19 cellular contexts compared by ENCODE assay signal in genomic region chr7:138613630-138614029, GRCh38.
DNase-seq lines count a peak whose midpoint lies in the region; ATAC-seq, FAIRE-seq and TF ChIP-seq lines count a peak whose summit lies in the region.
"Had no signal": no experiment of that assay in that cellular context is flagged by ENCODE, and none has a peak within 500 bp of the region (broad histone marks: within the 10 kb centered on the region; RNA-seq: fewer than 3 reads in every experiment).

No MANE protein-coding gene starts in this region.

- H3K27me3 Mint-ChIP-seq in progenitor cell of endocrine pancreas: no peaks in the 10 kb centered on the region

- no peak for TF ChIP-seq CTCF in VCaP (conservative IDR thresholded peaks at IDR 0.05)
- TF ChIP-seq CTCF in HepG2 (CRISPR knock-in tag; IDR thresholded peaks at IDR 0.05): no peak
- TF ChIP-seq CTCF in progenitor cell of endocrine pancreas (IDR thresholded peaks at IDR 0.05; ENCODE audit: unreplicated experiment): no peak
- no peak for TF ChIP-seq CTCF in PC-9 (conservative IDR thresholded peaks at IDR 0.05)

- peaks cover 26% of the 10 kb centered on the region for H3K4me1 Mint-ChIP-seq in progenitor cell of endocrine pancreas (ENCODE audit: low read depth)

- 30% methylated on average over 2 of the region's 2 CpGs for WGBS in HepG2 (ENCODE audit: low lambda C conversion rate)

- peaks cover 7% of the 10 kb centered on the region for H3K36me3 Mint-ChIP-seq in progenitor cell of endocrine pancreas (ENCODE audit: insufficient read depth)

- TF ChIP-seq EP300 in HepG2 (IDR thresholded peaks at IDR 0.05; ENCODE audit: low read depth in 2 of 2, low read length in 2 of 2) (peak in 1 of 2 experiments; percentile 18; a peak in 1 of 4 replicates), HepG2 (CRISPR knock-in tag; IDR thresholded peaks at IDR 0.05; ENCODE audit: borderline replicate concordance) (no peak)

- H3K9me3 ChIP-seq in HepG2 (ENCODE audit: low read length): no peaks in the 10 kb centered on the region
- no peaks in the 10 kb centered on the region for H3K9me3 ChIP-seq in PC-9 (ENCODE audit: insufficient read depth, low read depth)

- H3K4me1 ChIP-seq in HepG2 (ENCODE audit: insufficient read depth, low read length) (peaks cover 48% of the 10 kb centered on the region), PC-9 (replicated peaks; ENCODE audit: insufficient read depth) (no peaks in the 10 kb centered on the region)

- H3K36me3 ChIP-seq in HepG2 (replicated peaks in 1 of 2; ENCODE audit: control insufficient read depth in 1 of 2, insufficient read depth in 2 of 2, low read length in 2 of 2) (no peaks in the 10 kb centered on the region), PC-9 (ENCODE audit: low read depth) (no peaks in the 10 kb centered on the region)
- H3K36me3 ChIP-seq: BLaER1 had no signal

- DNase-seq in DMS53 (lab: John Stamatoyannopoulos, UW) (peak; percentile 62), HepG2 (ENCODE audit: low spot score) (peak; percentile 35), progenitor cell of endocrine pancreas (ENCODE audit: low spot score, unreplicated experiment) (no peak), NCI-H526 (lab: John Stamatoyannopoulos, UW) (no peak), PC-9 (no peak)
- DNase-seq: 8988T, AML-193, DMS79 treated with DMSO at 0.1 percent for 48 hours, EL, GM23248, Karpas-422 had no signal

- FAIRE-seq in HepG2 (lab: Jason Lieb, UNC): no peak
- FAIRE-seq: G401.6, GM12891, GM19239, H54 had no signal

- no peak overlapping the region for H3K4me3 Mint-ChIP-seq in progenitor cell of endocrine pancreas (ENCODE audit: low read depth)

- H3K79me2 ChIP-seq in HepG2 (ENCODE audit: insufficient read depth, low read length) (no peaks in the 10 kb centered on the region), PC-9 (ENCODE audit: low read depth) (no peaks in the 10 kb centered on the region)

- in situ Hi-C loops in HepG2 (cut with HindIII; ENCODE audit: extremely low pct_ligation_motif_present, low pct_unique_long_range_greater_than_20kb): no loop called here

- H3K9ac ChIP-seq in HepG2 (ENCODE audit: insufficient read depth, low read depth, low read length): no peak overlapping the region
- H3K9ac ChIP-seq: BLaER1, GM23248 had no signal

- CTCF ChIA-PET in HepG2 (lab: Yijun Ruan, JAX; ENCODE audit: low intra/inter-chr PET ratio, low total read pairs): no interaction called here
- CTCF ChIA-PET in PC-9 (lab: Charles Lee): interaction anchor here (0.6 kb wide), 1 partner anchor 257 kb away, joined by 5 read pairs; no protein-coding TSS in a partner anchor

- no peaks in the 10 kb centered on the region for H3K27me3 ChIP-seq in HepG2 (ENCODE audit: control insufficient read depth in 1 of 2, insufficient read depth in 2 of 2, low read length in 2 of 2)
- no peaks in the 10 kb centered on the region for H3K27me3 ChIP-seq in PC-9 (ENCODE audit: insufficient read depth, low read depth)
- H3K27me3 ChIP-seq: BLaER1 had no signal

- H3K9me3 Mint-ChIP-seq in progenitor cell of endocrine pancreas (ENCODE audit: low read depth): peaks cover 8% of the 10 kb centered on the region

- H2AFZ ChIP-seq in HepG2 (ENCODE audit: low read length): no peak overlapping the region
- no peak overlapping the region for H2AFZ ChIP-seq in PC-9
- H2AFZ ChIP-seq: GM23248 had no signal

- POLR2A ChIA-PET in HepG2 (lab: Yijun Ruan, JAX): interaction anchor here (1.1 kb wide), 1 partner anchor 10 kb away, joined by 3 read pairs; no protein-coding TSS in a partner anchor
- POLR2A ChIA-PET in PC-9 (lab: Charles Lee; ENCODE audit: unreplicated experiment): interaction anchor here (0.6 kb wide), 1 partner anchor 1793 kb away, joined by 3 read pairs; no protein-coding TSS in a partner anchor

- peak overlapping the region; percentile 59 for H3K27ac Mint-ChIP-seq in progenitor cell of endocrine pancreas

- H3K4me2 ChIP-seq in HepG2 (ENCODE audit: low read depth, low read length) (peak overlapping the region; percentile 48), PC-9 (no peak overlapping the region)
- H3K4me2 ChIP-seq: BLaER1 had no signal

- no TSS peak for BruUV-seq in HepG2 (replicated peaks; lab: Mats Ljungman, UMichigan)
- no TSS peak for BruUV-seq in PC-9 (replicated peaks; lab: Mats Ljungman, UMichigan)

- ATAC-seq in HepG2 (peak; percentile 36), HG02885 (IDR thresholded peaks at IDR 0.05; ENCODE audit: poor library complexity, unreplicated experiment) (no peak)
- ATAC-seq: HCT116 had no signal

- intact Hi-C loops in HepG2 (cut with micrococcal nuclease; ENCODE audit: unreplicated experiment): no loop called here
- intact Hi-C loops in PC-9 (cut with micrococcal nuclease; ENCODE audit: unreplicated experiment): no loop called here

- TF ChIP-seq POLR2A in HepG2 (IDR thresholded peaks at IDR 0.05; ENCODE audit: insufficient read depth in 1 of 2, low read depth in 2 of 2, low read length in 2 of 2): no peak

- H3K4me3 ChIP-seq in HepG2 (replicated peaks in 1 of 3; ENCODE audit: insufficient read depth in 1 of 3, low read depth in 2 of 3, low read length in 3 of 3) (no peak overlapping the region), PC-9 (no peak overlapping the region)
- H3K4me3 ChIP-seq: BLaER1, GM23248 had no signal

- H3F3A ChIP-seq in PC-9 (ENCODE audit: insufficient read depth, low read depth): no peaks in the 10 kb centered on the region

- H4K20me1 ChIP-seq in HepG2 (ENCODE audit: insufficient read depth, low read length) (no peaks in the 10 kb centered on the region), PC-9 (ENCODE audit: insufficient read depth) (no peaks in the 10 kb centered on the region)
- H4K20me1 ChIP-seq: BLaER1 had no signal

- H3K9me2 ChIP-seq in PC-9 (ENCODE audit: insufficient read depth): no peaks in the 10 kb centered on the region

- TF ChIP-seq RAD21 in HepG2 (CRISPR knock-in tag; IDR thresholded peaks at IDR 0.05): no peak

- H3K27ac ChIP-seq in VCaP (peak overlapping the region; percentile 41), HepG2 (ENCODE audit: extremely low read length, insufficient read depth, low read length) (peak overlapping the region; percentile 47), PC-9 (no peak overlapping the region)
- H3K27ac ChIP-seq: BLaER1, GM23248 had no signal

TF ChIP-seq in HepG2, 621 proteins besides CTCF, POLR2A, EP300 and RAD21 (continues in another document):
- TF ChIP-seq ATF4 (CRISPR knock-in tag; IDR thresholded peaks at IDR 0.05) (peak in 1 of 2 experiments; percentile 65; a peak in 1 of 4 replicates), ZSCAN30 (CRISPR knock-in tag; IDR thresholded peaks at IDR 0.05) (0 out of 2 replicates have a peak, but pooled peaks have one; percentile 28), CEBPG (CRISPR knock-in tag; IDR thresholded peaks at IDR 0.05) (peak; percentile 30; the same call in 1 of the 2 replicates), STAG1 (CRISPR knock-in tag; IDR thresholded peaks at IDR 0.05) (no peak), ZNF414 (CRISPR knock-in tag; IDR thresholded peaks at IDR 0.05) (no peak), RARA (CRISPR knock-in tag; IDR thresholded peaks at IDR 0.05) (peak; percentile 27; the same call in 1 of the 2 replicates), FOSL2 (CRISPR knock-in tag; IDR thresholded peaks at IDR 0.05) (peak; percentile 49; the same call in 1 of the 2 replicates), SOX13 (IDR thresholded peaks at IDR 0.05) (no peak), SOX13 (CRISPR knock-in tag; conservative IDR thresholded peaks at IDR 0.05 in 1 of 2, IDR thresholded peaks at IDR 0.05 in 1 of 2) (peak in 1 of 2 experiments; percentile 8; a peak in 1 of 4 replicates), POGK (CRISPR knock-in tag; conservative IDR thresholded peaks at IDR 0.05) (peak; percentile 100), JUN (CRISPR knock-in tag; IDR thresholded peaks at IDR 0.05) (0 out of 2 replicates have a peak, but pooled peaks have one; percentile 27), KDM1A (CRISPR knock-in tag; IDR thresholded peaks at IDR 0.05) (peak; percentile 55; the same call in 1 of the 2 replicates), ZNF18 (CRISPR knock-in tag; IDR thresholded peaks at IDR 0.05; ENCODE audit: insufficient replicate concordance) (no peak)

Comparison
In these comparisons a context has a peak if more than half of its experiments do, and no peak if none do; other contexts are left out.
1. DNase-seq: peak in DMS53 (single experiment) and HepG2 (single experiment); none in progenitor cell of endocrine pancreas (single experiment), NCI-H526 (0 of 2) and PC-9 (0 of 2).